9 cellular contexts compared by ENCODE assay signal in genomic region chr6:158242071-158242606, GRCh38.
DNase-seq lines count a peak whose midpoint lies in the region; ATAC-seq and TF ChIP-seq lines count a peak whose summit lies in the region.
"Had no signal": no experiment of that assay in that cellular context is flagged by ENCODE, and none has a peak within 500 bp of the region (broad histone marks: within the 10 kb centered on the region; RNA-seq: fewer than 3 reads in every experiment).

No MANE protein-coding gene starts in this region.

- peak; percentile 7 for ATAC-seq in HG03060 (IDR thresholded peaks at IDR 0.05; ENCODE audit: low read depth, unreplicated experiment)
- no peak for ATAC-seq in aorta (ENCODE audit: low FRiP score)

- H3K4me3 ChIP-seq in stomach (no peak overlapping the region), ovary (no peak overlapping the region), aorta (ENCODE audit: low read length in 2 of 2) (no peak overlapping the region)

- peaks cover 13% of the 10 kb centered on the region for H3K36me3 Mint-ChIP-seq in activated T-cell treated with anti-CD3 and anti-CD28 coated beads, Interleukin-2, amount 50 U/mL, for 24 hours (ENCODE audit: low read depth)
- peaks cover 62% of the 10 kb centered on the region for H3K36me3 Mint-ChIP-seq in brain

- H3K27me3 Mint-ChIP-seq in activated T-cell treated with anti-CD3 and anti-CD28 coated beads, Interleukin-2, amount 50 U/mL, for 24 hours, result no peaks in the 10 kb centered on the region
- no peaks in the 10 kb centered on the region for H3K27me3 Mint-ChIP-seq in brain

- TF ChIP-seq POLR2A in stomach (IDR thresholded peaks at IDR 0.05) (no peak), ovary (IDR thresholded peaks at IDR 0.05) (no peak)

- intact Hi-C loops in stomach (cut with DNase I; ENCODE audit: low total_unique reads), result no loop called here
- intact Hi-C loops in ovary (cut with DNase I), result no loop called here
- intact Hi-C loops in aorta (cut with DNase I), result no loop called here

- H3K9me3 Mint-ChIP-seq in activated T-cell treated with anti-CD3 and anti-CD28 coated beads, Interleukin-2, amount 50 U/mL, for 24 hours, result no peaks in the 10 kb centered on the region
- peaks cover 8 to 26% (median 12%) of the 10 kb centered on the region in 5 experiments for H3K9me3 Mint-ChIP-seq in brain

- H3K27ac Mint-ChIP-seq in activated T-cell treated with anti-CD3 and anti-CD28 coated beads, Interleukin-2, amount 50 U/mL, for 24 hours, result peak overlapping the region; percentile 2
- peak overlapping the region in 3 of 5 experiments; percentile 4 to 72 (median 53) for H3K27ac Mint-ChIP-seq in brain

- peaks cover 30% of the 10 kb centered on the region for H3K4me1 Mint-ChIP-seq in activated T-cell treated with anti-CD3 and anti-CD28 coated beads, Interleukin-2, amount 50 U/mL, for 24 hours (ENCODE audit: low read depth)
- H3K4me1 Mint-ChIP-seq in brain, result peaks cover 35% of the 10 kb centered on the region

- DNase-seq in activated T-cell treated with anti-CD3 and anti-CD28 coated beads, Interleukin-2, amount 50 U/mL, for 24 hours, result no peak
- no peak for DNase-seq in activated T-cell treated with anti-CD3 and anti-CD28 coated beads for 4 hours
- no peak for DNase-seq in stomach
- no peak for DNase-seq in ovary
- DNase-seq in GOT3 (lab: John Stamatoyannopoulos, UW), result no peak
- DNase-seq in aorta, result no peak
- DNase-seq: SHP77 had no signal

- TF ChIP-seq CTCF in brain (conservative IDR thresholded peaks at IDR 0.05) (no peak), stomach (IDR thresholded peaks at IDR 0.05) (no peak), ovary (IDR thresholded peaks at IDR 0.05) (no peak)

- no peak for TF ChIP-seq EP300 in stomach (IDR thresholded peaks at IDR 0.05)
- TF ChIP-seq EP300 in ovary (IDR thresholded peaks at IDR 0.05), result no peak

- H3K4me1 ChIP-seq in stomach (peaks cover 0 to 18% (median 9%) of the 10 kb centered on the region in 4 donors), ovary (ENCODE audit: insufficient read depth) (no peaks in the 10 kb centered on the region), aorta (ENCODE audit: control insufficient read depth in 1 of 2, insufficient read depth in 2 of 2, low read length in 2 of 2) (no peaks in the 10 kb centered on the region)

- H3K27me3 ChIP-seq in stomach (no peaks in the 10 kb centered on the region), ovary (no peaks in the 10 kb centered on the region), aorta (ENCODE audit: control insufficient read depth in 1 of 2, insufficient read depth in 2 of 2, low read length in 1 of 2) (no peaks in the 10 kb centered on the region)

- no peak overlapping the region for H3K4me3 Mint-ChIP-seq in activated T-cell treated with anti-CD3 and anti-CD28 coated beads, Interleukin-2, amount 50 U/mL, for 24 hours
- peak overlapping the region in 1 of 5 experiments; percentile 2 for H3K4me3 Mint-ChIP-seq in brain

- H3K9me3 ChIP-seq in stomach (no peaks in the 10 kb centered on the region), ovary (no peaks in the 10 kb centered on the region), aorta (ENCODE audit: control insufficient read depth, low read length) (no peaks in the 10 kb centered on the region)

- peak overlapping the region in 3 of 5 donors; percentile 8 to 20 (median 14) for H3K27ac ChIP-seq in stomach
- H3K27ac ChIP-seq in ovary, result no peak overlapping the region
- H3K27ac ChIP-seq in aorta (ENCODE audit: low read depth in 1 of 2, low read length in 2 of 2), result no peak overlapping the region

- 70 to 83% (median 73%) methylated on average over 7 of the region's 7 CpGs for WGBS in stomach, 5 donors
- WGBS in ovary, 3 donors, result 56 to 71% (median 65%) methylated on average over 7 of the region's 7 CpGs
- 80 to 82% methylated on average over 7 of the region's 7 CpGs for WGBS in aorta, 2 donors

- no peaks in the 10 kb centered on the region for H3K36me3 ChIP-seq in stomach
- no peaks in the 10 kb centered on the region for H3K36me3 ChIP-seq in ovary
- peaks cover 0 to 2% of the 10 kb centered on the region in 2 donors for H3K36me3 ChIP-seq in aorta (ENCODE audit: control insufficient read depth in 1 of 2, insufficient read depth in 2 of 2, low read length in 1 of 2)

Comparison
In these comparisons a context has a peak if more than half of its experiments do, and no peak if none do; other contexts are left out.
1. H3K27ac ChIP-seq: peak in stomach (3 of 5); none in ovary (0 of 2) and aorta (0 of 2).